ENCODE assay signal across 20 cellular contexts in genomic region chr12:110896559-110896958, GRCh38. TPM values are rescaled to one million over a fixed set of nuclear protein-coding genes. Genes with fewer than 3 reads are reported as not detected.
DNase-seq lines count a peak whose midpoint lies in the region; ATAC-seq and TF ChIP-seq lines count a peak whose summit lies in the region.
"Had no signal": no experiment of that assay in that cellular context is flagged by ENCODE, and none has a peak within 500 bp of the region (broad histone marks: within the 10 kb centered on the region; RNA-seq: fewer than 3 reads in every experiment).

No MANE protein-coding gene starts in this region.

- peaks cover 31% of the 10 kb centered on the region for H3K27me3 Mint-ChIP-seq in central memory CD8-positive, alpha-beta T cell
- H3K27me3 Mint-ChIP-seq: B cell had no signal

- H3K27ac ChIP-seq in coronary artery: no peak overlapping the region

- H3K36me3 Mint-ChIP-seq in central memory CD8-positive, alpha-beta T cell (ENCODE audit: insufficient read depth): no peaks in the 10 kb centered on the region
- H3K36me3 Mint-ChIP-seq: CD4-positive, alpha-beta memory T cell had no signal

- no peak overlapping the region for H3K4me3 Mint-ChIP-seq in central memory CD8-positive, alpha-beta T cell
- H3K4me3 Mint-ChIP-seq: B cell; CD4-positive, alpha-beta memory T cell; GM23338; HFFc6 had no signal

- no peaks in the 10 kb centered on the region for H3K9me3 Mint-ChIP-seq in central memory CD8-positive, alpha-beta T cell
- H3K9me3 Mint-ChIP-seq: CD4-positive, alpha-beta memory T cell; GM23338; HFFc6 had no signal

- H3K27ac Mint-ChIP-seq in central memory CD8-positive, alpha-beta T cell (ENCODE audit: low read depth): peak overlapping the region; percentile 41
- H3K27ac Mint-ChIP-seq: B cell; CD4-positive, alpha-beta memory T cell; GM23338; HFFc6 had no signal

- intact Hi-C loops in left colon (cut with DNase I, micrococcal nuclease): no loop called here

- TF ChIP-seq CTCF in LNCaP clone FGC (IDR thresholded peaks at IDR 0.05; ENCODE audit: control insufficient read depth, extremely low read depth, insufficient read depth): no peak
- no peak for TF ChIP-seq CTCF in coronary artery (IDR thresholded peaks at IDR 0.05)

- H3K4me3 ChIP-seq in LNCaP clone FGC (ENCODE audit: low read depth, low read length) (no peak overlapping the region), coronary artery (no peak overlapping the region)
- H3K4me3 ChIP-seq: GM23338 had no signal

- DNase-seq in Daoy (ENCODE audit: low read depth) (peak; percentile 23), LNCaP clone FGC (ENCODE audit: low read depth) (peak; percentile 21), left colon (no peak), KG1 (lab: John Stamatoyannopoulos, UW) (no peak), coronary artery (ENCODE audit: low spot score) (no peak)
- no peak for DNase-seq in central memory CD8-positive, alpha-beta T cell (ENCODE audit: low spot score in 2 of 2)
- DNase-seq: CD4-positive, alpha-beta memory T cell; DMS79 treated with DMSO at 0.1 percent for 48 hours; GDM1; HFFc6; Karpas-422; MV-4-11; NCI-H1436 treated with DMSO at 0.1 percent for 48 hours; NCI-H2081; NCI-H524; Right ventricle myocardium superior; SK-N-SH had no signal

- H3K4me1 Mint-ChIP-seq in central memory CD8-positive, alpha-beta T cell: peaks cover 6% of the 10 kb centered on the region

- no peak for ATAC-seq in central memory CD8-positive, alpha-beta T cell (replicated peaks; ENCODE audit: extremely low read depth, poor library complexity, severe bottlenecking)
- ATAC-seq in left colon (peak; percentile 37), HG02571 (IDR thresholded peaks at IDR 0.05; ENCODE audit: unreplicated experiment) (no peak)
- ATAC-seq: GM23338 had no signal

RNA-seq across cellular contexts. Expression of gene MYL2, which starts 23.8 kb away (rescaled TPM):
- not detected in 2 replicates for total RNA-seq in Daoy (2014; rRNA removed; shearing (Covaris generic))
- not detected for total RNA-seq in left colon
- total RNA-seq: CD4-positive, alpha-beta memory T cell; GM23338; HFFc6 had no signal

RNA-seq across cellular contexts. Expression of gene CCDC63, which starts 49.8 kb away (rescaled TPM):
- total RNA-seq in Daoy (2014; rRNA removed; shearing (Covaris generic)): not detected in 2 replicates
- total RNA-seq in left colon: not detected
- total RNA-seq: B cell; CD4-positive, alpha-beta memory T cell; GM23338; HFFc6; Right ventricle myocardium superior had no signal

Comparison
In these comparisons a context has a peak if more than half of its experiments do, and no peak if none do; other contexts are left out.
1. DNase-seq: peak in Daoy (single experiment) and LNCaP clone FGC (single experiment); none in central memory CD8-positive, alpha-beta T cell (0 of 2), left colon (0 of 2), KG1 (single experiment) and coronary artery (single experiment).